Comparison of ENCODE assay signal across 30 cellular contexts in genomic region chr17:61188081-61188480, GRCh38.
"Had no signal": no experiment of that assay in that cellular context is flagged by ENCODE, and none has a peak within 500 bp of the region (broad histone marks: within the 10 kb centered on the region; RNA-seq: fewer than 3 reads in every experiment).

No MANE protein-coding gene starts in this region.

- DNase-seq: activated CD4-positive, alpha-beta T cell treated with anti-CD3 and anti-CD28 coated beads for 48 hours; activated CD4-positive, alpha-beta T cell treated with anti-CD3 and anti-CD28 coated beads, Interleukin-2, amount 50 U/mL, for 4 hours; activated CD4-positive, CD25-positive, alpha-beta regulatory T cell treated with anti-CD3 and anti-CD28 coated beads, Interleukin-2, amount 50 U/mL, for 72 hours; activated CD8-positive, alpha-beta memory T cell treated with anti-CD3 and anti-CD28 coated beads, Interleukin-2, amount 50 U/mL, for 48 hours; activated CD8-positive, alpha-beta T cell treated with anti-CD3 and anti-CD28 coated beads, Interleukin-2, amount 10 ng/mL, durations not matched to agents 7 days and 5 days; activated effector memory CD4-positive, alpha-beta T cell treated with anti-CD3 and anti-CD28 coated beads, Interleukin-2, amount 50 U/mL, for 16 hours; activated naive CD4-positive, alpha-beta T cell treated with Interleukin-2 at 50 U/mL for 16 hours; activated naive CD8-positive, alpha-beta T cell treated with anti-CD3 and anti-CD28 coated beads, Interleukin-2, amount 50 U/mL, for 24 hours; activated T-cell treated with anti-CD3 and anti-CD28 coated beads, Interleukin-2, amount 50 U/mL, for 1 hour; amniotic stem cell; body of pancreas; cerebellar nuclear complex; Kasumi-1; NCI-H146; NCI-H187 treated with DMSO at 0.1 percent for 48 hours; NCI-H2081 treated with DMSO at 0.1 percent for 48 hours; NCI-H2171; NCI-H2227 treated with DMSO at 0.1 percent for 48 hours; NCI-H446 treated with DMSO at 0.1 percent for 48 hours; NCI-H524 treated with DMSO at 0.1 percent for 48 hours; NCI-H748 treated with DMSO at 0.1 percent for 48 hours; OCI-M1; Peyer's patch; Right ventricle myocardium superior; SJCRH30; SK-N-SH; T-helper 1 cell had no signal

- H3K36me3 ChIP-seq: ascending aorta, Peyer's patch, SJCRH30 had no signal

- H3K27me3 Mint-ChIP-seq: activated naive CD8-positive, alpha-beta T cell treated with anti-CD3 and anti-CD28 coated beads, Interleukin-2, amount 50 U/mL, for 24 hours had no signal

- H3K9me2 ChIP-seq: SK-N-SH had no signal

- H3K27ac Mint-ChIP-seq: activated CD8-positive, alpha-beta T cell treated with anti-CD3 and anti-CD28 coated beads, Interleukin-2, amount 10 ng/mL, durations not matched to agents 7 days and 5 days; activated naive CD4-positive, alpha-beta T cell treated with anti-CD3 and anti-CD28 coated beads, Interleukin-2, amount 50 U/mL, for 72 hours; activated naive CD8-positive, alpha-beta T cell treated with anti-CD3 and anti-CD28 coated beads, Interleukin-2, amount 50 U/mL, for 24 hours had no signal

- H3K27ac ChIP-seq: ascending aorta, body of pancreas, Peyer's patch, RWPE1, SJCRH30 had no signal

- H3K4me1 Mint-ChIP-seq: activated naive CD8-positive, alpha-beta T cell treated with anti-CD3 and anti-CD28 coated beads, Interleukin-2, amount 50 U/mL, for 24 hours had no signal

- H3K9ac ChIP-seq: SK-N-SH had no signal

- H3K4me2 ChIP-seq: SK-N-SH had no signal

- H3K9me3 ChIP-seq: ascending aorta, body of pancreas, Peyer's patch had no signal

- H3K27me3 ChIP-seq: ascending aorta, body of pancreas, Peyer's patch, SJCRH30 had no signal

- H3K36me3 Mint-ChIP-seq: activated naive CD4-positive, alpha-beta T cell treated with anti-CD3 and anti-CD28 coated beads, Interleukin-2, amount 50 U/mL, for 72 hours had no signal

- H3K4me3 ChIP-seq: ascending aorta, body of pancreas, Peyer's patch, SJCRH30 had no signal

- H3K4me3 Mint-ChIP-seq: activated CD8-positive, alpha-beta T cell treated with anti-CD3 and anti-CD28 coated beads, Interleukin-2, amount 10 ng/mL, durations not matched to agents 7 days and 5 days; activated naive CD8-positive, alpha-beta T cell treated with anti-CD3 and anti-CD28 coated beads, Interleukin-2, amount 50 U/mL, for 24 hours had no signal

- H3K9me3 Mint-ChIP-seq: activated naive CD4-positive, alpha-beta T cell treated with anti-CD3 and anti-CD28 coated beads, Interleukin-2, amount 50 U/mL, for 72 hours had no signal

- H3K4me1 ChIP-seq: ascending aorta, Peyer's patch, SJCRH30 had no signal

- ATAC-seq: activated CD8-positive, alpha-beta T cell treated with anti-CD3 and anti-CD28 coated beads, Interleukin-2, amount 10 ng/mL, durations not matched to agents 7 days and 5 days; activated naive CD4-positive, alpha-beta T cell treated with anti-CD3 and anti-CD28 coated beads, Interleukin-2, amount 50 U/mL, for 72 hours; activated naive CD8-positive, alpha-beta T cell treated with anti-CD3 and anti-CD28 coated beads, Interleukin-2, amount 50 U/mL, for 24 hours; body of pancreas had no signal
